In genomic region chr5:91311168-91311696, GRCh38 we compare ENCODE assay signal across 8 cellular contexts.
A peak's percentile ranks its signal among the peaks of the same experiment; 100 is the strongest.
DNase-seq lines count a peak whose midpoint lies in the region; ATAC-seq lines count a peak whose summit lies in the region.

No MANE protein-coding gene starts in this region.

- DNase-seq in T-helper 2 cell treated with Interferon-gamma antibody and Interleukin-4, amounts not matched to agents 5 μg/mL and 100 μg/mL, for 36 hours (ENCODE audit: low spot score), result no peak
- DNase-seq in T-helper 2 cell (no peak), Karpas-422 (no peak)
- DNase-seq in activated effector memory CD4-positive, alpha-beta T cell treated with Interleukin-2 at 50 U/mL for 16 hours, result no peak

- H3K36me3 ChIP-seq in Karpas-422 (ENCODE audit: insufficient read depth, low read length) (no peaks in the 10 kb centered on the region), esophagus (ENCODE audit: control insufficient read depth in 2 of 2, insufficient read depth in 2 of 2, low read length in 1 of 2) (no peaks in the 10 kb centered on the region), subcutaneous abdominal adipose tissue (ENCODE audit: control insufficient read depth in 5 of 5, insufficient read depth in 5 of 5, low read length in 5 of 5) (no peaks in the 10 kb centered on the region)

- peak overlapping the region; percentile 84 for H3K27ac Mint-ChIP-seq in T-helper 2 cell treated with Interferon-gamma antibody and Interleukin-4, amounts not matched to agents 5 μg/mL and 100 μg/mL, for 36 hours

- H3K4me1 ChIP-seq in Karpas-422 (ENCODE audit: low read length) (peaks cover 9% of the 10 kb centered on the region), esophagus (ENCODE audit: control insufficient read depth in 2 of 2, insufficient read depth in 2 of 2, low read length in 1 of 2) (peaks cover 0 to 6% of the 10 kb centered on the region in 2 donors), subcutaneous abdominal adipose tissue (ENCODE audit: control insufficient read depth in 5 of 5, insufficient read depth in 5 of 5, low read length in 5 of 5) (peaks cover 14 to 37% (median 31%) of the 10 kb centered on the region in 5 donors)

- WGBS in esophagus, 2 donors, result 74 to 76% methylated on average over 5 of the region's 5 CpGs

- H3K9ac ChIP-seq in Karpas-422 (ENCODE audit: low read length) (no peak overlapping the region), subcutaneous abdominal adipose tissue (ENCODE audit: low read length in 5 of 5) (peak overlapping the region in 3 of 5 donors; percentile 8 to 70 (median 21))

- H3K4me1 Mint-ChIP-seq in T-helper 2 cell treated with Interferon-gamma antibody and Interleukin-4, amounts not matched to agents 5 μg/mL and 100 μg/mL, for 36 hours (ENCODE audit: low read depth), result peaks cover 44% of the 10 kb centered on the region

- H3K27ac ChIP-seq in Karpas-422 (ENCODE audit: low read length), result no peak overlapping the region
- H3K27ac ChIP-seq in esophagus (ENCODE audit: low read depth in 2 of 2, low read length in 1 of 2), result peak overlapping the region; percentile 87 to 88
- peak overlapping the region; percentile 94 for H3K27ac ChIP-seq in subcutaneous abdominal adipose tissue (ENCODE audit: low read depth, low read length)

- peak overlapping the region; percentile 79 for H3K4me3 Mint-ChIP-seq in T-helper 2 cell treated with Interferon-gamma antibody and Interleukin-4, amounts not matched to agents 5 μg/mL and 100 μg/mL, for 36 hours

- no peak for ATAC-seq in HG02870 (IDR thresholded peaks at IDR 0.05; ENCODE audit: unreplicated experiment)
- no peak for ATAC-seq in activated CD4-positive, CD25-positive, alpha-beta regulatory T cell treated with anti-CD3 and anti-CD28 coated beads, Interleukin-2, amount 50 U/mL, for 24 hours

- no peaks in the 10 kb centered on the region for H3K27me3 Mint-ChIP-seq in T-helper 2 cell treated with Interferon-gamma antibody and Interleukin-4, amounts not matched to agents 5 μg/mL and 100 μg/mL, for 36 hours (ENCODE audit: low read depth)

- H3K4me3 ChIP-seq in Karpas-422 (ENCODE audit: low read length) (no peak overlapping the region), esophagus (ENCODE audit: low read depth in 1 of 2, low read length in 2 of 2) (no peak overlapping the region), subcutaneous abdominal adipose tissue (ENCODE audit: low read depth in 1 of 5, low read length in 5 of 5) (peak overlapping the region in 2 of 5 donors; percentile 6 to 9)

- peak overlapping the region; percentile 36 for H2AFZ ChIP-seq in Karpas-422 (ENCODE audit: low read length)

- no peaks in the 10 kb centered on the region for H3K9me3 ChIP-seq in Karpas-422 (ENCODE audit: low read length)
- no peaks in the 10 kb centered on the region for H3K9me3 ChIP-seq in esophagus (ENCODE audit: control insufficient read depth in 2 of 2, insufficient read depth in 1 of 2, low read depth in 1 of 2, low read length in 1 of 2)
- H3K9me3 ChIP-seq in subcutaneous abdominal adipose tissue (ENCODE audit: control insufficient read depth in 5 of 5, low read length in 5 of 5), result no peaks in the 10 kb centered on the region

- no peaks in the 10 kb centered on the region for H3K27me3 ChIP-seq in Karpas-422 (ENCODE audit: low read length)
- H3K27me3 ChIP-seq in esophagus (ENCODE audit: control insufficient read depth in 1 of 2, insufficient read depth in 2 of 2, low read length in 2 of 2), result no peaks in the 10 kb centered on the region
- no peaks in the 10 kb centered on the region for H3K27me3 ChIP-seq in subcutaneous abdominal adipose tissue (ENCODE audit: control insufficient read depth in 5 of 5, insufficient read depth in 4 of 5, low read length in 5 of 5)

- peaks cover 2% of the 10 kb centered on the region for H3K36me3 Mint-ChIP-seq in T-helper 2 cell treated with Interferon-gamma antibody and Interleukin-4, amounts not matched to agents 5 μg/mL and 100 μg/mL, for 36 hours (ENCODE audit: low read depth)

- no peaks in the 10 kb centered on the region for H3K9me2 ChIP-seq in Karpas-422 (replicated peaks; ENCODE audit: insufficient read depth, low read length)

- H3K79me2 ChIP-seq in Karpas-422 (ENCODE audit: low read length), result no peaks in the 10 kb centered on the region

- H4K20me1 ChIP-seq in Karpas-422 (ENCODE audit: insufficient read depth, low read depth, low read length), result no peaks in the 10 kb centered on the region

- peak overlapping the region; percentile 34 for H3K4me2 ChIP-seq in Karpas-422 (ENCODE audit: low read depth, low read length, poor library complexity, severe bottlenecking)

- no peaks in the 10 kb centered on the region for H3K9me3 Mint-ChIP-seq in T-helper 2 cell treated with Interferon-gamma antibody and Interleukin-4, amounts not matched to agents 5 μg/mL and 100 μg/mL, for 36 hours
